Comparison of ENCODE assay signal across 10 cellular contexts in the genomic region with DNA sequence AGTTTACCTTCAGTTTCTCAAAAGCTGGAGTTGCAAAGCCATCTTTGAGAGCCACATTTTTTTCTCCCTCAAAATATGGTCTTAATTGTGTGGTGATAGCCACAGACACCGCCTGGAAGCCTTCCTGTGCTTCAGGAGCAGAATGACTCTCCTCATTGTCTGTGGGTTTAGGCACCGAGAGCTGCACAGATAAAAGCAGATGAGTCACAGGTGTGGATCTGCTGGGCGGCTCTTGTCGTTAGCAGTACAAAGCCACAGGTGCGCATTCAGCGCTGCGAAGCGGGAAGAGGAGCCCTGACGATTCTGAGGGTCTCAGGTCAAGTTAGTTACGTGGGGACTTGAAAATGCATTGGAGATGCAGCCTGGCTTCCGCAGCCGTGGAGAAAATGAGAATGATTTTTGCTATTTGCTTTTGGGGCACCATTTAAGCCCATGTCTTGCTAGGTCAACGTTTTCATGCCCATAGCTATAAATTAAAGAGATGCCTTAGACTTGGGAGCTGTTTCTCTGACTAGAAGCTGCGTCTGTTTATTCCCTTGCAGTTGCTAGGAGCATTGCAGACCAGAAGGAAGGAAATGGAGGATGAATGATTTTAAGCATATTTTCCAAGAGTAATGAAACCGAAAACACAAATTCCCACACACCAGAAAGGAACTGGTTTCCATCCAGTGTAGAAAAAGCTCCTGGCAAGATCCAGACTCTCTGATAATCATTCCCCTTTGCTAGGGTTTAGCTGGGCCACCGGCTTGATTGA. TPM values are rescaled to one million over a fixed set of nuclear protein-coding genes. Genes with fewer than 3 reads are reported as not detected.
DNase-seq lines count a peak whose midpoint lies in the region; ATAC-seq and TF ChIP-seq lines count a peak whose summit lies in the region.
"Had no signal": no experiment of that assay in that cellular context is flagged by ENCODE, and none has a peak within 500 bp of the region (broad histone marks: within the 10 kb centered on the region; RNA-seq: fewer than 3 reads in every experiment).

No MANE protein-coding gene starts in this region.

- CTCF ChIA-PET in T-cell (lab: Charles Lee) = no interaction called here

- H3K27ac ChIP-seq in rectal smooth muscle tissue (ENCODE audit: low read depth, low read length) = peak overlapping the region; percentile 91

- H3K4me3 ChIP-seq in AG10803 (ENCODE audit: low read length) = no peak overlapping the region
- H3K4me3 ChIP-seq in rectal smooth muscle tissue (ENCODE audit: low read length) = no peak overlapping the region
- H3K4me3 ChIP-seq: ascending aorta had no signal

- H3K36me3 Mint-ChIP-seq in T-cell (no peaks in the 10 kb centered on the region), immature natural killer cell (no peaks in the 10 kb centered on the region)

- H3K4me1 ChIP-seq in rectal smooth muscle tissue (ENCODE audit: control insufficient read depth, insufficient read depth, low read length) = peaks cover 33% of the 10 kb centered on the region

- peaks cover 3 to 10% of the 10 kb centered on the region in 2 donors for H3K27me3 Mint-ChIP-seq in T-cell
- peaks cover 3 to 21% (median 9%) of the 10 kb centered on the region in 3 donors for H3K27me3 Mint-ChIP-seq in immature natural killer cell (ENCODE audit: low read depth in 3 of 3)

- TF ChIP-seq CTCF in AG10803 (conservative IDR thresholded peaks at IDR 0.05; ENCODE audit: low read length) (no peak), GM20000 (IDR thresholded peaks at IDR 0.05; ENCODE audit: extremely low read depth, missing control alignments) (no peak)

- H3K4me1 Mint-ChIP-seq in T-cell (peaks cover 9 to 24% (median 11%) of the 10 kb centered on the region in 3 donors), immature natural killer cell (no peaks in the 10 kb centered on the region)

- no peak overlapping the region for H3K9ac ChIP-seq in rectal smooth muscle tissue (ENCODE audit: low read length)

- POLR2A ChIA-PET in T-cell (lab: Charles Lee) = interaction anchor here in 1 of 2 donors (0.6 kb wide), 1 partner anchor 15 kb away, joined by 3 read pairs; no protein-coding TSS in a partner anchor

- DNase-seq in AG10803 (ENCODE audit: low read depth) = peak; percentile 51
- DNase-seq in T-cell = peak in 3 of 34 experiments; percentile 13 to 21 (median 18)
- peak; percentile 69 for DNase-seq in dermis blood vessel endothelial cell
- DNase-seq in immature natural killer cell = no peak
- DNase-seq in activated CD4-positive, CD25-positive, alpha-beta regulatory T cell treated with anti-CD3 and anti-CD28 coated beads, Interleukin-2, amount 50 U/mL, for 72 hours = no peak
- no peak for DNase-seq in GM20000 (ENCODE audit: low spot score)
- DNase-seq in HuH-7 (ENCODE audit: low spot score) = no peak
- DNase-seq: nephron progenitor cell had no signal

- H3K36me3 ChIP-seq in rectal smooth muscle tissue (ENCODE audit: control insufficient read depth, insufficient read depth, low read length) = no peaks in the 10 kb centered on the region
- H3K36me3 ChIP-seq: ascending aorta had no signal

- H3K4me3 Mint-ChIP-seq in T-cell = peak overlapping the region in 1 of 3 donors; percentile 47
- no peak overlapping the region for H3K4me3 Mint-ChIP-seq in immature natural killer cell
- H3K4me3 Mint-ChIP-seq: nephron progenitor cell had no signal

- H3K9me3 Mint-ChIP-seq in T-cell = peaks cover 0 to 1% (median under 1%) of the 10 kb centered on the region in 3 donors
- peaks cover 0 to under 1% (median 0%) of the 10 kb centered on the region in 6 donors for H3K9me3 Mint-ChIP-seq in immature natural killer cell

- H3K27ac Mint-ChIP-seq in T-cell = no peak overlapping the region
- no peak overlapping the region for H3K27ac Mint-ChIP-seq in immature natural killer cell
- H3K27ac Mint-ChIP-seq: nephron progenitor cell had no signal

- peak; percentile 68 to 91 (median 80) for ATAC-seq in T-cell (replicated peaks in 1 of 4)

- H3K27me3 ChIP-seq in rectal smooth muscle tissue (ENCODE audit: control insufficient read depth, insufficient read depth, low read length) = no peaks in the 10 kb centered on the region
- H3K27me3 ChIP-seq: ascending aorta had no signal

RNA-seq across cellular contexts. Expression of a gene that starts 51.5 kb away (rescaled TPM):
- total RNA-seq in T-cell (1 to 10 TPM; 1.8 to 6.6 (median 2.5) TPM), dermis blood vessel endothelial cell (3.7 and 5.8 TPM in 2 replicates)
- polyA plus RNA-seq in immature natural killer cell = under 1 TPM in 2 of 3 donors, not detected in 1; 0.02 to 0.41 TPM

Comparison
In these comparisons a context has a peak if more than half of its experiments do, and no peak if none do; other contexts are left out.
1. DNase-seq: peak in AG10803 (single experiment) and dermis blood vessel endothelial cell (single experiment); none in immature natural killer cell (0 of 3), activated CD4-positive, CD25-positive, alpha-beta regulatory T cell treated with anti-CD3 and anti-CD28 coated beads, Interleukin-2, amount 50 U/mL, for 72 hours (single experiment), GM20000 (single experiment) and HuH-7 (single experiment).